Comparison of ENCODE assay signal across 35 cellular contexts in the genomic region with DNA sequence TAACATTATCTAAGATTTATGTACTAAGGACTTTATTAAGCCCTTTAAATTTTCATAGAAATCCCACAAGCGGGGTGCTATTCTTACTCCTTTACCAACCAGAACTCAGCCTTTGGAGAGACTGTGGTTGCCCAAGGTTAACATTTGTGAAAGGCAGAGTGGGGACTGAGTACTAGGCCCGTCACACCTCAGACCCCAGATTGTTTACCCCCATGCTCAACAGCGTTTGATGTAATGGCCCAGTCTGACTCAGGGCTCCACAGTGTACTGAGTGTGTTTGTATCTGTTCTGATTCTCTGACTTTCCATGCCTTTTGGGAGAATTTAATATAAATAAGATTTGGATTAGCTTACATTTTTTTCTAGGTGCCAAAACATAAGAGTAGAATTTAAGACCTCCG.
"Had no signal": no experiment of that assay in that cellular context is flagged by ENCODE, and none has a peak within 500 bp of the region (broad histone marks: within the 10 kb centered on the region; RNA-seq: fewer than 3 reads in every experiment).

No MANE protein-coding gene starts in this region.

- H3K27me3 ChIP-seq: brain microvascular endothelial cell, esophagus muscularis mucosa, foreskin keratinocyte, gastrocnemius medialis, heart left ventricle had no signal

- H3K36me3 Mint-ChIP-seq: activated naive CD8-positive, alpha-beta T cell had no signal

- H3K9me3 ChIP-seq: esophagus muscularis mucosa, gastrocnemius medialis, heart left ventricle had no signal

- H3K36me3 ChIP-seq: brain microvascular endothelial cell, esophagus muscularis mucosa, gastrocnemius medialis, heart left ventricle, WERI-Rb-1 had no signal

- H3K27ac ChIP-seq: brain microvascular endothelial cell, coronary artery, dorsolateral prefrontal cortex, foreskin keratinocyte, gastrocnemius medialis, WERI-Rb-1 had no signal

- FAIRE-seq: astrocyte, bronchial epithelial cell had no signal

- DNase-seq: activated B cell treated with CpG ODN at 0.5 μM for 24 hours; activated CD4-positive, alpha-beta memory T cell treated with anti-CD3 and anti-CD28 coated beads, Interleukin-2, amount 10 ng/mL, durations not matched to agents 7 days and 5 days; activated CD4-positive, alpha-beta T cell treated with anti-CD3 and anti-CD28 coated beads for 36 hours; activated CD4-positive, alpha-beta T cell treated with anti-CD3 and anti-CD28 coated beads, Interleukin-2, amount 10 ng/mL, durations not matched to agents 7 days and 5 days; activated CD4-positive, alpha-beta T cell treated with anti-CD3 and anti-CD28 coated beads, Interleukin-2, amount 50 U/mL, for 4 hours; activated CD4-positive, CD25-positive, alpha-beta regulatory T cell treated with anti-CD3 and anti-CD28 coated beads, Interleukin-2, amount 50 U/mL, for 72 hours; activated CD8-positive, alpha-beta memory T cell treated with anti-CD3 and anti-CD28 coated beads, Interleukin-2, amount 50 U/mL, for 48 hours; activated gamma-delta T cell; activated naive CD4-positive, alpha-beta T cell; activated naive CD4-positive, alpha-beta T cell treated with anti-CD3 and anti-CD28 coated beads, Interleukin-2, amount 50 U/mL, for 16 hours; activated T-cell treated with anti-CD3 and anti-CD28 coated beads for 4 hours; activated T-cell treated with anti-CD3 and anti-CD28 coated beads, Interleukin-2, amount 50 U/mL, for 24 hours; activated T-cell treated with anti-CD3 and anti-CD28 coated beads, Interleukin-2, amount 50 U/mL, for 72 hours; amniotic stem cell; anterior cingulate cortex; brain microvascular endothelial cell; dorsolateral prefrontal cortex; effector memory CD4-positive, alpha-beta T cell; erythroblast; foreskin keratinocyte; gastrocnemius medialis; glutamatergic neuron; heart left ventricle; T-helper 1 cell; T-helper 17 cell; T1000; WERI-Rb-1 had no signal

- H3K27me3 Mint-ChIP-seq: activated CD4-positive, alpha-beta memory T cell treated with anti-CD3 and anti-CD28 coated beads, Interleukin-2, amount 10 ng/mL, durations not matched to agents 7 days and 5 days; activated CD4-positive, alpha-beta T cell treated with anti-CD3 and anti-CD28 coated beads for 36 hours; dendritic cell treated with granulocyte-macrophage colony-stimulating factor and Interleukin-4, amounts not matched to agents 40 ng/mL and 50 ng/mL, for 4 days had no signal

- H3K9me3 Mint-ChIP-seq: activated B cell treated with CpG ODN at 0.5 μM for 24 hours; activated CD4-positive, alpha-beta memory T cell treated with anti-CD3 and anti-CD28 coated beads, Interleukin-2, amount 10 ng/mL, durations not matched to agents 7 days and 5 days; activated CD4-positive, alpha-beta T cell treated with anti-CD3 and anti-CD28 coated beads, Interleukin-2, amount 10 ng/mL, durations not matched to agents 7 days and 5 days; activated T-cell treated with anti-CD3 and anti-CD28 coated beads, Interleukin-2, amount 50 U/mL, for 24 hours; activated T-cell treated with anti-CD3 and anti-CD28 coated beads, Interleukin-2, amount 50 U/mL, for 72 hours; central memory CD8-positive, alpha-beta T cell; dendritic cell treated with granulocyte-macrophage colony-stimulating factor and Interleukin-4, amounts not matched to agents 40 ng/mL and 50 ng/mL, for 4 days; T-helper 2 cell treated with Interferon-gamma antibody and Interleukin-4, amounts not matched to agents 5 μg/mL and 100 μg/mL, for 36 hours had no signal

- ATAC-seq: activated CD4-positive, alpha-beta T cell treated with anti-CD3 and anti-CD28 coated beads for 36 hours; activated T-cell treated with anti-CD3 and anti-CD28 coated beads, Interleukin-2, amount 50 U/mL, for 72 hours; foreskin keratinocyte; gastrocnemius medialis; heart left ventricle; T-helper 17 cell had no signal

- H3K4me3 ChIP-seq: coronary artery, dorsolateral prefrontal cortex, esophagus muscularis mucosa, gastrocnemius medialis, heart left ventricle had no signal

- H3K4me1 ChIP-seq: foreskin keratinocyte, gastrocnemius medialis had no signal

- H3K4me3 Mint-ChIP-seq: activated B cell treated with CpG ODN at 0.5 μM for 24 hours; activated CD4-positive, alpha-beta memory T cell treated with anti-CD3 and anti-CD28 coated beads, Interleukin-2, amount 10 ng/mL, durations not matched to agents 7 days and 5 days; activated CD4-positive, alpha-beta T cell treated with anti-CD3 and anti-CD28 coated beads for 36 hours; activated CD4-positive, alpha-beta T cell treated with anti-CD3 and anti-CD28 coated beads, Interleukin-2, amount 10 ng/mL, durations not matched to agents 7 days and 5 days; activated naive CD8-positive, alpha-beta T cell; activated T-cell treated with anti-CD3 and anti-CD28 coated beads, Interleukin-2, amount 50 U/mL, for 24 hours; activated T-cell treated with anti-CD3 and anti-CD28 coated beads, Interleukin-2, amount 50 U/mL, for 72 hours; central memory CD8-positive, alpha-beta T cell; dendritic cell treated with granulocyte-macrophage colony-stimulating factor and Interleukin-4, amounts not matched to agents 40 ng/mL and 50 ng/mL, for 4 days; T-helper 17 cell; T-helper 2 cell treated with Interferon-gamma antibody and Interleukin-4, amounts not matched to agents 5 μg/mL and 100 μg/mL, for 36 hours had no signal

- H3K4me1 Mint-ChIP-seq: activated B cell treated with CpG ODN at 0.5 μM for 24 hours; activated CD4-positive, alpha-beta memory T cell treated with anti-CD3 and anti-CD28 coated beads, Interleukin-2, amount 10 ng/mL, durations not matched to agents 7 days and 5 days; activated CD4-positive, alpha-beta T cell treated with anti-CD3 and anti-CD28 coated beads for 36 hours; activated CD4-positive, alpha-beta T cell treated with anti-CD3 and anti-CD28 coated beads, Interleukin-2, amount 10 ng/mL, durations not matched to agents 7 days and 5 days; central memory CD8-positive, alpha-beta T cell; T-helper 17 cell had no signal

- H3K27ac Mint-ChIP-seq: activated B cell treated with CpG ODN at 0.5 μM for 24 hours; activated CD4-positive, alpha-beta memory T cell treated with anti-CD3 and anti-CD28 coated beads, Interleukin-2, amount 10 ng/mL, durations not matched to agents 7 days and 5 days; activated CD4-positive, alpha-beta T cell treated with anti-CD3 and anti-CD28 coated beads for 36 hours; activated CD4-positive, alpha-beta T cell treated with anti-CD3 and anti-CD28 coated beads, Interleukin-2, amount 10 ng/mL, durations not matched to agents 7 days and 5 days; activated naive CD8-positive, alpha-beta T cell; activated T-cell treated with anti-CD3 and anti-CD28 coated beads, Interleukin-2, amount 50 U/mL, for 24 hours; activated T-cell treated with anti-CD3 and anti-CD28 coated beads, Interleukin-2, amount 50 U/mL, for 72 hours; dendritic cell treated with granulocyte-macrophage colony-stimulating factor and Interleukin-4, amounts not matched to agents 40 ng/mL and 50 ng/mL, for 4 days; T-helper 17 cell; T-helper 2 cell treated with Interferon-gamma antibody and Interleukin-4, amounts not matched to agents 5 μg/mL and 100 μg/mL, for 36 hours had no signal
